In the genomic region with DNA sequence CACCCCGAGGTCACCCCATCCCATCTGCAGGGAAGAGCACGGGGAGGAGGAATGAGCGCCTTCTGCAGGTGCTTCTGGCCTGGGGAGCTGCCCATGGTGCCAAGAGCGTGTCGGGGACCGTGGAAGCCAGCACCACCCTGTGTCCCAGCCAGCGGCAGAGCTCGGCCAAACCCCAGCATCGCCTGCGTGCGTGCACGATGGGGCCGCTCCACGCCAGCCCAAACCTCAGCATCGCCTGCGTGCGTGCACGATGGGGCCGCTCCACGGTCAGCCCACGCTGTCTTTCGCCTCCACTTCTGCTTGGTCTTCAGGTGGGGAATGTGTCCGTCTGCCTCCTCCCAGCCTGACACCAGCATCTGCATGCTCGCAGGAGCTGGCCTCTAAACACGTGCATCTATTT, we compare ENCODE assay signal across 31 cellular contexts. TPM values are rescaled to one million over a fixed set of nuclear protein-coding genes. Genes with fewer than 3 reads are reported as not detected.
"Had no signal": no experiment of that assay in that cellular context is flagged by ENCODE, and none has a peak within 500 bp of the region (broad histone marks: within the 10 kb centered on the region; RNA-seq: fewer than 3 reads in every experiment).

No MANE protein-coding gene starts in this region.

- H3K36me3 Mint-ChIP-seq: mesothelial cell of epicardium had no signal

- H3K4me3 Mint-ChIP-seq: mesothelial cell of epicardium had no signal

- H3K4me1 Mint-ChIP-seq: mesothelial cell of epicardium had no signal

- H3K27ac Mint-ChIP-seq: mesothelial cell of epicardium had no signal

- FAIRE-seq: colon, islet of Langerhans, keratinocyte had no signal

- H3K9me3 Mint-ChIP-seq: mesothelial cell of epicardium had no signal

- H3K4me3 ChIP-seq: coronary artery, dorsolateral prefrontal cortex, esophagus squamous epithelium, gastrocnemius medialis, heart right ventricle, left lung, lower lobe of right lung, mucosa of descending colon had no signal

- DNase-seq: dermis blood vessel endothelial cell; dorsolateral prefrontal cortex; effector CD4-positive, alpha-beta T cell; effector memory CD4-positive, alpha-beta T cell; erythroblast; esophagus squamous epithelium; foreskin fibroblast; foreskin melanocyte; gastrocnemius medialis; glutamatergic neuron; head of caudate nucleus; heart right ventricle; hippocampal formation; left cardiac atrium; left lung; left ventricle myocardium superior; lower lobe of right lung; mesenchymal stem cell; mucosa of descending colon had no signal

- H3K27me3 ChIP-seq: dorsolateral prefrontal cortex, esophagus squamous epithelium, gastrocnemius medialis, heart right ventricle, left lung had no signal

- H3K4me1 ChIP-seq: esophagus squamous epithelium, gastrocnemius medialis, lower lobe of right lung had no signal

- H3K27ac ChIP-seq: coronary artery, dorsolateral prefrontal cortex, epithelial cell of prostate, esophagus squamous epithelium, gastrocnemius medialis, heart right ventricle, left lung, lower lobe of right lung had no signal

- ATAC-seq: esophagus mucosa, gastrocnemius medialis, heart right ventricle, left cardiac atrium, left lung, left ventricle myocardium superior, lower lobe of right lung, mucosa of descending colon had no signal

- H3K9me3 ChIP-seq: esophagus squamous epithelium, gastrocnemius medialis, heart right ventricle, left lung, lower lobe of right lung, mucosa of descending colon had no signal

RNA-seq across cellular contexts. Expression of gene PABPN1L, which starts 23.7 kb away (rescaled TPM):
- total RNA-seq: dermis blood vessel endothelial cell, esophagus mucosa, esophagus squamous epithelium, gastrocnemius medialis, glomerular endothelial cell, kidney epithelial cell, left cardiac atrium, left lung, left ventricle myocardium superior, lower leg skin, lower lobe of right lung, lung microvascular endothelial cell, mesenteric fat pad, mucosa of descending colon had no signal
- polyA plus RNA-seq: heart right ventricle, keratinocyte had no signal
